ENCODE assay signal across 25 cellular contexts in genomic region chr17:6153416-6153815, GRCh38.
DNase-seq lines count a peak whose midpoint lies in the region; ATAC-seq and TF ChIP-seq lines count a peak whose summit lies in the region.
"Had no signal": no experiment of that assay in that cellular context is flagged by ENCODE, and none has a peak within 500 bp of the region (broad histone marks: within the 10 kb centered on the region; RNA-seq: fewer than 3 reads in every experiment).

No MANE protein-coding gene starts in this region.

- peaks cover 11% of the 10 kb centered on the region for H3K36me3 Mint-ChIP-seq in glutamatergic neuron (ENCODE audit: unreplicated experiment)
- H3K36me3 Mint-ChIP-seq: CD8-positive, alpha-beta T cell had no signal

- in situ Hi-C loops in gastrocnemius medialis (cut with MboI; ENCODE audit: low sequenced_read_pairs in 4 of 4) (loop anchor here in 1 of 4 donors (25.0 kb wide), 1 partner anchor 91 kb away; the partner anchor contains the start of gene WSCD1), HAP-1 (cut with MboI; ENCODE audit: low sequenced_read_pairs) (no loop called here)

- H3K4me1 ChIP-seq in neuronal stem cell (ENCODE audit: control insufficient read depth in 2 of 2, insufficient read depth in 1 of 2, low read depth in 1 of 2, low read length in 2 of 2): no peaks in the 10 kb centered on the region
- H3K4me1 ChIP-seq in gastrocnemius medialis: no peaks in the 10 kb centered on the region
- H3K4me1 ChIP-seq in HAP-1: no peaks in the 10 kb centered on the region
- H3K4me1 ChIP-seq: Caco-2, SJCRH30 had no signal

- DNase-seq in NCI-H526 treated with DMSO at 0.1 percent for 48 hours (lab: John Stamatoyannopoulos, UW): peak; percentile 52
- DNase-seq in glutamatergic neuron: peak; percentile 32
- no peak for DNase-seq in neuronal stem cell (ENCODE audit: low spot score)
- DNase-seq in gastrocnemius medialis: no peak
- DNase-seq in Kasumi-1 (lab: John Stamatoyannopoulos, UW): no peak
- DNase-seq in HAP-1 (ENCODE audit: low spot score in 2 of 2): no peak
- DNase-seq: Caco-2; CD8-positive, alpha-beta T cell; GDM1; Karpas-422; NCI-H1092 treated with DMSO at 0.1 percent for 48 hours; NCI-H1436; NCI-H187; NCI-H2171 treated with DMSO at 0.1 percent for 48 hours; NCI-H345; NCI-H524 treated with DMSO at 0.1 percent for 48 hours; PC-9; SJCRH30 had no signal

- no peak for TF ChIP-seq CTCF in glutamatergic neuron (IDR thresholded peaks at IDR 0.05; ENCODE audit: partially characterized antibody, unreplicated experiment)
- TF ChIP-seq CTCF in gastrocnemius medialis (IDR thresholded peaks at IDR 0.05 in 4 of 5, conservative IDR thresholded peaks at IDR 0.05 in 1 of 5): no peak

- no peak overlapping the region for H2AK5ac ChIP-seq in neuronal stem cell (ENCODE audit: low read depth, low read length)

- H2BK5ac ChIP-seq in neuronal stem cell (ENCODE audit: low read length): no peak overlapping the region

- H3K27me3 ChIP-seq in neuronal stem cell (ENCODE audit: control insufficient read depth in 3 of 3, insufficient read depth in 3 of 3, low read depth in 1 of 3, low read length in 3 of 3): peaks cover 0 to 2% (median 0%) of the 10 kb centered on the region in 3 experiments
- H3K27me3 ChIP-seq in gastrocnemius medialis: peaks cover 0 to 3% (median 0%) of the 10 kb centered on the region in 3 donors
- peaks cover 3% of the 10 kb centered on the region; the same call in 1 of the 2 replicates for H3K27me3 ChIP-seq in HAP-1 (ENCODE audit: low read depth)
- H3K27me3 ChIP-seq: SJCRH30 had no signal

- no peak overlapping the region for H2BK12ac ChIP-seq in neuronal stem cell (ENCODE audit: low read length)

- H3K27ac Mint-ChIP-seq in glutamatergic neuron (ENCODE audit: unreplicated experiment): peak overlapping the region; percentile 92
- H3K27ac Mint-ChIP-seq: B cell; CD8-positive, alpha-beta T cell had no signal

- TF ChIP-seq POLR2A in gastrocnemius medialis (IDR thresholded peaks at IDR 0.05): no peak

- WGBS in neuronal stem cell (ENCODE audit: extremely low coverage in 2 of 2, insufficient read length in 2 of 2, insufficient replicate concordance in 1 of 2), 2 donors: no CpG with 5 or more reads among the region's 6 CpGs

- no peak overlapping the region for H4K91ac ChIP-seq in neuronal stem cell (ENCODE audit: low read depth, low read length, poor library complexity)

- intact Hi-C loops in gastrocnemius medialis (cut with DNase I; ENCODE audit: low total_unique reads): no loop called here

- H3K27ac ChIP-seq in neuronal stem cell (replicated peaks; ENCODE audit: low read length) (no peak overlapping the region), gastrocnemius medialis (no peak overlapping the region)
- H3K27ac ChIP-seq: C4-2B, PC-9, SJCRH30 had no signal

- peak overlapping the region; percentile 6 for H2AFZ ChIP-seq in neuronal stem cell (ENCODE audit: low read length)
- H2AFZ ChIP-seq: PC-9 had no signal

- H3K18ac ChIP-seq in neuronal stem cell (ENCODE audit: low read length): no peak overlapping the region

- H3K36me3 ChIP-seq in neuronal stem cell (replicated peaks in 1 of 2; ENCODE audit: control insufficient read depth in 2 of 2, insufficient read depth in 2 of 2, low read length in 2 of 2): no peaks in the 10 kb centered on the region
- H3K36me3 ChIP-seq in gastrocnemius medialis: no peaks in the 10 kb centered on the region
- no peaks in the 10 kb centered on the region for H3K36me3 ChIP-seq in HAP-1 (replicated peaks)
- H3K36me3 ChIP-seq: SJCRH30 had no signal

- no peak overlapping the region for H3K23ac ChIP-seq in neuronal stem cell (ENCODE audit: low read depth, low read length, poor library complexity)

- H3K9me3 Mint-ChIP-seq in glutamatergic neuron (ENCODE audit: unreplicated experiment): peaks cover 8% of the 10 kb centered on the region
- H3K9me3 Mint-ChIP-seq: CD8-positive, alpha-beta T cell had no signal

- no peak overlapping the region for H3K4me2 ChIP-seq in neuronal stem cell (ENCODE audit: insufficient read depth, low read length, poor library complexity, severe bottlenecking)
- H3K4me2 ChIP-seq: PC-9 had no signal

- peaks cover 0 to 2% of the 10 kb centered on the region in 2 donors for H3K9me3 ChIP-seq in neuronal stem cell (replicated peaks in 1 of 2; ENCODE audit: control insufficient read depth in 2 of 2, insufficient read depth in 1 of 2, low read depth in 1 of 2, low read length in 2 of 2)
- H3K9me3 ChIP-seq in gastrocnemius medialis: no peaks in the 10 kb centered on the region
- H3K9me3 ChIP-seq in HAP-1: no peaks in the 10 kb centered on the region
- H3K9me3 ChIP-seq: Caco-2, SJCRH30 had no signal

- H3K79me1 ChIP-seq in neuronal stem cell (ENCODE audit: low read depth, low read length): no peaks in the 10 kb centered on the region

- H4K8ac ChIP-seq in neuronal stem cell (ENCODE audit: low read depth, low read length): no peak overlapping the region

- H3K9ac ChIP-seq in neuronal stem cell (ENCODE audit: low read depth, low read length, poor library complexity): no peak overlapping the region

- H3K4me1 Mint-ChIP-seq in glutamatergic neuron (ENCODE audit: low read depth, unreplicated experiment): peaks cover 6% of the 10 kb centered on the region
- H3K4me1 Mint-ChIP-seq: B cell had no signal

- no peak overlapping the region for H3K4me3 Mint-ChIP-seq in glutamatergic neuron (ENCODE audit: unreplicated experiment)
- H3K4me3 Mint-ChIP-seq: B cell; CD8-positive, alpha-beta T cell had no signal

- H3K4ac ChIP-seq in neuronal stem cell (ENCODE audit: low read length): no peak overlapping the region

- H3K27me3 Mint-ChIP-seq in glutamatergic neuron (ENCODE audit: unreplicated experiment): peaks cover 2% of the 10 kb centered on the region

- H3K4me3 ChIP-seq in neuronal stem cell (ENCODE audit: low read length in 2 of 2) (no peak overlapping the region), gastrocnemius medialis (no peak overlapping the region), HAP-1 (no peak overlapping the region)
- H3K4me3 ChIP-seq: GM12878, PC-9, SJCRH30 had no signal

- H2BK15ac ChIP-seq in neuronal stem cell (ENCODE audit: low read length): no peak overlapping the region

- H2BK120ac ChIP-seq in neuronal stem cell (ENCODE audit: low read depth, low read length): no peak overlapping the region

- no peak overlapping the region for H3K14ac ChIP-seq in neuronal stem cell (ENCODE audit: low read length)

- ATAC-seq in gastrocnemius medialis (no peak), HG02798 (IDR thresholded peaks at IDR 0.05; ENCODE audit: poor library complexity, unreplicated experiment) (no peak)
- ATAC-seq: CD8-positive, alpha-beta T cell; GM12878; HepG2; Right ventricle myocardium inferior; SK-N-SH treated with all-trans-retinoic acid at 6 μM for 48 hours had no signal

Comparison
In these comparisons a context has a peak if more than half of its experiments do, and no peak if none do; other contexts are left out.
1. DNase-seq: peak in NCI-H526 treated with DMSO at 0.1 percent for 48 hours (single experiment) and glutamatergic neuron (single experiment); none in neuronal stem cell (single experiment), gastrocnemius medialis (0 of 2), Kasumi-1 (0 of 2) and HAP-1 (0 of 2).